ENCODE assay signal across 20 cellular contexts in the genomic region with DNA sequence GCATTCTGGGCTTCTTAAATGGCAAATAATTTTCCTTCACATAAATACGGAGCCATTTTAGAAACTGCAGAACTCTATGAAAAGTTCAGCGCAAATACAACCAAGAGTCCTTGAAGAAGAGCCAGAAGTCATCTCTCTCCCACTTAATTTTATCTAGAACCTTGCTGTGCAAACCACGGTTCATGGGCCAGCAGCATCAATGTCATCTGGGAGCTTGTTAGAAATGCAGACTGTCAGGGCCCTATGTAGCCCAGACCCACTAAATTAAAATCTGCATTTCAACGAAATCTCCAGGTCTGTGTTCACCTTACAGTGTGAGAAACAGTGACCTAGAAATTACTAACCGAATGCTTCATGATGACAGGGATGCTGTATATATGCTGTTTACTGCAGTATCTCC. TPM values are rescaled to one million over a fixed set of nuclear protein-coding genes. Genes with fewer than 3 reads are reported as not detected.
A peak's percentile ranks its signal among the peaks of the same experiment; 100 is the strongest.
DNase-seq lines count a peak whose midpoint lies in the region; ATAC-seq and TF ChIP-seq lines count a peak whose summit lies in the region.
"Had no signal": no experiment of that assay in that cellular context is flagged by ENCODE, and none has a peak within 500 bp of the region (broad histone marks: within the 10 kb centered on the region; RNA-seq: fewer than 3 reads in every experiment).

No MANE protein-coding gene starts in this region.

- H3K9me3 ChIP-seq in right atrium auricular region = no peaks in the 10 kb centered on the region
- H3K9me3 ChIP-seq: BLaER1 treated with 17β-estradiol and CSF1 and Interleukin-3, amounts not matched to agents 10 nM and 100 nM; HAP-1 had no signal

- H3K4me3 ChIP-seq in right atrium auricular region (no peak overlapping the region), LNCaP clone FGC (ENCODE audit: low read depth, low read length) (0 out of 2 replicates have a peak overlapping the region, but pooled peaks have one; percentile 13), dorsolateral prefrontal cortex (no peak overlapping the region)
- H3K4me3 ChIP-seq: BLaER1 treated with 17β-estradiol and CSF1 and Interleukin-3, amounts not matched to agents 10 nM and 100 nM; GM23248; HAP-1; K562 had no signal

- H3K27ac ChIP-seq in right atrium auricular region (peak overlapping the region in 1 of 2 donors; percentile 26), C4-2B (peak overlapping the region; percentile 50; the same call in 1 of the 2 replicates), dorsolateral prefrontal cortex (no peak overlapping the region)
- H3K27ac ChIP-seq: BLaER1 treated with 17β-estradiol and CSF1 and Interleukin-3, amounts not matched to agents 10 nM and 100 nM; GM23248 had no signal

- DNase-seq in Right ventricle myocardium inferior (ENCODE audit: missing footprints) = no peak
- no peak for DNase-seq in right atrium auricular region (ENCODE audit: low spot score)
- no peak for DNase-seq in LNCaP clone FGC (ENCODE audit: low read depth)
- DNase-seq in left ventricle myocardium superior = no peak
- DNase-seq in dorsolateral prefrontal cortex = no peak
- DNase-seq in head of caudate nucleus = no peak
- DNase-seq: 8988T; CD4-positive, CD25-positive, alpha-beta regulatory T cell; DMS 273 treated with DMSO at 0.1 percent for 48 hours; DMS53; DND-41; EL; GM23248; IMR-90 had no signal

- TF ChIP-seq CTCF in right atrium auricular region (IDR thresholded peaks at IDR 0.05) (no peak), C4-2B (conservative IDR thresholded peaks at IDR 0.05) (no peak), LNCaP clone FGC (IDR thresholded peaks at IDR 0.05; ENCODE audit: control insufficient read depth, extremely low read depth, insufficient read depth) (no peak), dorsolateral prefrontal cortex (IDR thresholded peaks at IDR 0.05 in 54 of 56, conservative IDR thresholded peaks at IDR 0.05 in 2 of 56; ENCODE audit: low read depth in 1 of 56, partially characterized antibody in 56 of 56) (no peak)

- peak; percentile 26 for ATAC-seq in Right ventricle myocardium inferior
- peak; percentile 50 for ATAC-seq in left ventricle myocardium superior
- ATAC-seq in HG03025 (IDR thresholded peaks at IDR 0.05; ENCODE audit: low FRiP score, unreplicated experiment) = no peak
- ATAC-seq: K562 had no signal

- H3K27me3 ChIP-seq in right atrium auricular region = no peaks in the 10 kb centered on the region
- H3K27me3 ChIP-seq in dorsolateral prefrontal cortex = no peaks in the 10 kb centered on the region
- H3K27me3 ChIP-seq: BLaER1 treated with 17β-estradiol and CSF1 and Interleukin-3, amounts not matched to agents 10 nM and 100 nM had no signal

- H3K36me3 ChIP-seq in right atrium auricular region = no peaks in the 10 kb centered on the region
- H3K36me3 ChIP-seq: BLaER1 treated with 17β-estradiol and CSF1 and Interleukin-3, amounts not matched to agents 10 nM and 100 nM; HAP-1 had no signal

- intact Hi-C loops in Right ventricle myocardium inferior (cut with DNase I) (no loop called here), left ventricle myocardium superior (cut with micrococcal nuclease) (no loop called here), dorsolateral prefrontal cortex (cut with DNase I) (no loop called here), head of caudate nucleus (cut with DNase I) (no loop called here)

- H3K4me1 ChIP-seq in right atrium auricular region = peaks cover 0 to 18% of the 10 kb centered on the region in 2 donors
- H3K4me1 ChIP-seq: BLaER1 treated with 17β-estradiol and CSF1 and Interleukin-3, amounts not matched to agents 10 nM and 100 nM had no signal

RNA-seq across cellular contexts. Expression of gene EFNA5, which starts 12.2 kb away (rescaled TPM):
- 28.5 TPM for total RNA-seq in Right ventricle myocardium inferior
- 10 to 100 TPM; 17.0 to 19.2 TPM for total RNA-seq in right atrium auricular region
- total RNA-seq in left ventricle myocardium superior = 36.4 TPM
- total RNA-seq in dorsolateral prefrontal cortex = 10 to 100 TPM; 29.9 to 90.2 (median 56.1) TPM
- total RNA-seq: B cell; CD4-positive, CD25-positive, alpha-beta regulatory T cell; K562 had no signal
